In genomic region chr3:32437898-32438297, GRCh38 we compare ENCODE assay signal across 20 cellular contexts. TPM values are rescaled to one million over a fixed set of nuclear protein-coding genes. Genes with fewer than 3 reads are reported as not detected.
DNase-seq lines count a peak whose midpoint lies in the region; ATAC-seq lines count a peak whose summit lies in the region.
"Had no signal": no experiment of that assay in that cellular context is flagged by ENCODE, and none has a peak within 500 bp of the region (broad histone marks: within the 10 kb centered on the region; RNA-seq: fewer than 3 reads in every experiment).

No MANE protein-coding gene starts in this region.

- no peaks in the 10 kb centered on the region for H3K9me3 Mint-ChIP-seq in activated CD4-positive, alpha-beta memory T cell treated with anti-CD3 and anti-CD28 coated beads for 36 hours
- H3K9me3 Mint-ChIP-seq in activated CD4-positive, alpha-beta memory T cell treated with anti-CD3 and anti-CD28 coated beads, Interleukin-2, amount 10 ng/mL, durations not matched to agents 7 days and 5 days, result no peaks in the 10 kb centered on the region
- no peaks in the 10 kb centered on the region for H3K9me3 Mint-ChIP-seq in CD8-positive, alpha-beta memory T cell
- no peaks in the 10 kb centered on the region for H3K9me3 Mint-ChIP-seq in activated CD8-positive, alpha-beta memory T cell treated with anti-CD3 and anti-CD28 coated beads, Interleukin-2, amount 10 ng/mL, durations not matched to agents 7 days and 5 days (ENCODE audit: low read depth)
- H3K9me3 Mint-ChIP-seq in naive thymus-derived CD8-positive, alpha-beta T cell, result no peaks in the 10 kb centered on the region
- H3K9me3 Mint-ChIP-seq: brain, immature natural killer cell, nephron progenitor cell had no signal

- peaks cover 9% of the 10 kb centered on the region for H3K36me3 Mint-ChIP-seq in activated CD4-positive, alpha-beta memory T cell treated with anti-CD3 and anti-CD28 coated beads for 36 hours
- H3K36me3 Mint-ChIP-seq in activated CD4-positive, alpha-beta memory T cell treated with anti-CD3 and anti-CD28 coated beads, Interleukin-2, amount 10 ng/mL, durations not matched to agents 7 days and 5 days (ENCODE audit: low read depth), result peaks cover 18% of the 10 kb centered on the region
- H3K36me3 Mint-ChIP-seq in CD8-positive, alpha-beta memory T cell, result peaks cover 0 to 15% (median 12%) of the 10 kb centered on the region in 3 donors
- peaks cover 16% of the 10 kb centered on the region for H3K36me3 Mint-ChIP-seq in activated CD8-positive, alpha-beta memory T cell treated with anti-CD3 and anti-CD28 coated beads, Interleukin-2, amount 10 ng/mL, durations not matched to agents 7 days and 5 days
- peaks cover 0 to 18% (median 6%) of the 10 kb centered on the region in 3 donors for H3K36me3 Mint-ChIP-seq in naive thymus-derived CD8-positive, alpha-beta T cell

- DNase-seq in activated CD4-positive, alpha-beta memory T cell treated with anti-CD3 and anti-CD28 coated beads for 36 hours, result no peak
- no peak for DNase-seq in activated CD4-positive, alpha-beta memory T cell treated with anti-CD3 and anti-CD28 coated beads, Interleukin-2, amount 10 ng/mL, durations not matched to agents 7 days and 5 days
- DNase-seq in CD8-positive, alpha-beta memory T cell, result no peak
- peak; percentile 40 for DNase-seq in activated CD8-positive, alpha-beta memory T cell treated with anti-CD3 and anti-CD28 coated beads, Interleukin-2, amount 10 ng/mL, durations not matched to agents 7 days and 5 days
- DNase-seq in naive thymus-derived CD8-positive, alpha-beta T cell, result no peak
- DNase-seq in DMS114 treated with DMSO at 0.1 percent for 48 hours (lab: John Stamatoyannopoulos, UW; ENCODE audit: unreplicated experiment), result no peak
- DNase-seq: activated CD4-positive, alpha-beta T cell treated with anti-CD3 and anti-CD28 coated beads, Interleukin-2, amount 50 U/mL, for 4 hours; DMS79 treated with DMSO at 0.1 percent for 48 hours; glutamatergic neuron; immature natural killer cell; NCI-H1092; NCI-H2107; NCI-H69; nephron progenitor cell; PC-9 had no signal

- H3K27ac Mint-ChIP-seq in activated CD4-positive, alpha-beta memory T cell treated with anti-CD3 and anti-CD28 coated beads for 36 hours, result peak overlapping the region; percentile 25
- no peak overlapping the region for H3K27ac Mint-ChIP-seq in activated CD4-positive, alpha-beta memory T cell treated with anti-CD3 and anti-CD28 coated beads, Interleukin-2, amount 10 ng/mL, durations not matched to agents 7 days and 5 days
- H3K27ac Mint-ChIP-seq in CD8-positive, alpha-beta memory T cell, result peak overlapping the region in 7 of 8 donors; percentile 23 to 95 (median 58)
- H3K27ac Mint-ChIP-seq in activated CD8-positive, alpha-beta memory T cell treated with anti-CD3 and anti-CD28 coated beads, Interleukin-2, amount 10 ng/mL, durations not matched to agents 7 days and 5 days, result peak overlapping the region; percentile 94
- H3K27ac Mint-ChIP-seq in naive thymus-derived CD8-positive, alpha-beta T cell, result peak overlapping the region in 9 of 10 donors; percentile 3 to 91 (median 74)
- H3K27ac Mint-ChIP-seq: brain, immature natural killer cell had no signal

- no peaks in the 10 kb centered on the region for H3K27me3 Mint-ChIP-seq in activated CD4-positive, alpha-beta memory T cell treated with anti-CD3 and anti-CD28 coated beads for 36 hours
- H3K27me3 Mint-ChIP-seq in activated CD4-positive, alpha-beta memory T cell treated with anti-CD3 and anti-CD28 coated beads, Interleukin-2, amount 10 ng/mL, durations not matched to agents 7 days and 5 days, result no peaks in the 10 kb centered on the region
- H3K27me3 Mint-ChIP-seq in CD8-positive, alpha-beta memory T cell, result peaks cover 0 to 2% of the 10 kb centered on the region in 2 donors
- no peaks in the 10 kb centered on the region for H3K27me3 Mint-ChIP-seq in activated CD8-positive, alpha-beta memory T cell treated with anti-CD3 and anti-CD28 coated beads, Interleukin-2, amount 10 ng/mL, durations not matched to agents 7 days and 5 days
- no peaks in the 10 kb centered on the region for H3K27me3 Mint-ChIP-seq in naive thymus-derived CD8-positive, alpha-beta T cell

- H3K4me1 Mint-ChIP-seq in activated CD4-positive, alpha-beta memory T cell treated with anti-CD3 and anti-CD28 coated beads for 36 hours (ENCODE audit: low read depth), result peaks cover 75% of the 10 kb centered on the region
- H3K4me1 Mint-ChIP-seq in activated CD4-positive, alpha-beta memory T cell treated with anti-CD3 and anti-CD28 coated beads, Interleukin-2, amount 10 ng/mL, durations not matched to agents 7 days and 5 days, result peaks cover 70% of the 10 kb centered on the region
- H3K4me1 Mint-ChIP-seq in CD8-positive, alpha-beta memory T cell, result peaks cover 57 to 91% (median 60%) of the 10 kb centered on the region in 3 donors
- peaks cover 73% of the 10 kb centered on the region for H3K4me1 Mint-ChIP-seq in activated CD8-positive, alpha-beta memory T cell treated with anti-CD3 and anti-CD28 coated beads, Interleukin-2, amount 10 ng/mL, durations not matched to agents 7 days and 5 days
- H3K4me1 Mint-ChIP-seq in naive thymus-derived CD8-positive, alpha-beta T cell, result peaks cover 29 to 89% (median 77%) of the 10 kb centered on the region in 4 donors
- H3K4me1 Mint-ChIP-seq: brain had no signal

- no peak overlapping the region for H3K4me3 ChIP-seq in CD8-positive, alpha-beta memory T cell (ENCODE audit: low read length)
- H3K4me3 ChIP-seq: PC-9, SJSA1 had no signal

- intact Hi-C loops in activated CD4-positive, alpha-beta memory T cell treated with anti-CD3 and anti-CD28 coated beads for 36 hours (cut with micrococcal nuclease), result loop anchor here (2.0 to 10.0 kb wide), 3 partner anchors 17 to 627 kb away; no protein-coding TSS in a partner anchor

- peaks cover 51% of the 10 kb centered on the region for H3K4me1 ChIP-seq in CD8-positive, alpha-beta memory T cell (ENCODE audit: insufficient read depth, low read length)
- H3K4me1 ChIP-seq: SJSA1 had no signal

- POLR2A ChIA-PET in activated CD4-positive, alpha-beta memory T cell treated with anti-CD3 and anti-CD28 coated beads for 36 hours (lab: Charles Lee), result interaction anchor here (1.1 to 1.8 kb wide), 3 partner anchors 8 to 56 kb away, joined by 3 to 5 read pairs (median 4); partner anchors contain the start of gene CMTM7
- POLR2A ChIA-PET in activated CD4-positive, alpha-beta memory T cell treated with anti-CD3 and anti-CD28 coated beads, Interleukin-2, amount 10 ng/mL, durations not matched to agents 7 days and 5 days (lab: Charles Lee), result interaction anchor here (1.0 to 5.4 kb wide), 5 partner anchors 9 to 66 kb away, joined by 4 to 25 read pairs (median 4); no protein-coding TSS in a partner anchor
- POLR2A ChIA-PET in CD8-positive, alpha-beta memory T cell (lab: Charles Lee), result interaction anchor here (0.6 to 2.6 kb wide), 3 partner anchors 14 to 44 kb away, joined by 7 to 8 read pairs (median 7); no protein-coding TSS in a partner anchor
- POLR2A ChIA-PET in naive thymus-derived CD8-positive, alpha-beta T cell (lab: Charles Lee), result interaction anchor here (0.6 to 14.5 kb wide), 4 partner anchors 9 to 16 kb away, joined by 3 to 246 read pairs (median 11); no protein-coding TSS in a partner anchor

- H3K9me3 ChIP-seq in CD8-positive, alpha-beta memory T cell (ENCODE audit: low read length), result no peaks in the 10 kb centered on the region
- H3K9me3 ChIP-seq: SJSA1 had no signal

- no peak for ATAC-seq in activated CD8-positive, alpha-beta memory T cell treated with anti-CD3 and anti-CD28 coated beads, Interleukin-2, amount 10 ng/mL, durations not matched to agents 7 days and 5 days
- ATAC-seq in naive thymus-derived CD8-positive, alpha-beta T cell, result peak in 1 of 2 donors; percentile 18
- no peak for ATAC-seq in GM18502 (IDR thresholded peaks at IDR 0.05; ENCODE audit: poor library complexity, unreplicated experiment)
- ATAC-seq in HG02642 (IDR thresholded peaks at IDR 0.05; ENCODE audit: poor library complexity, unreplicated experiment), result no peak

- CTCF ChIA-PET in activated CD4-positive, alpha-beta memory T cell treated with anti-CD3 and anti-CD28 coated beads for 36 hours (lab: Charles Lee), result interaction anchor here (0.7 to 3.2 kb wide), 6 partner anchors 15 to 66 kb away, joined by 3 to 19 read pairs (median 4); no protein-coding TSS in a partner anchor
- CTCF ChIA-PET in activated CD4-positive, alpha-beta memory T cell treated with anti-CD3 and anti-CD28 coated beads, Interleukin-2, amount 10 ng/mL, durations not matched to agents 7 days and 5 days (lab: Charles Lee), result interaction anchor here (2.1 to 3.7 kb wide), 2 partner anchors 31 to 40 kb away, joined by 8 to 16 read pairs; no protein-coding TSS in a partner anchor
- CTCF ChIA-PET in CD8-positive, alpha-beta memory T cell (lab: Charles Lee), result interaction anchor here (2.9 to 7.2 kb wide), 3 partner anchors 12 to 30 kb away, joined by 15 to 62 read pairs (median 37); no protein-coding TSS in a partner anchor
- CTCF ChIA-PET in activated CD8-positive, alpha-beta memory T cell treated with anti-CD3 and anti-CD28 coated beads, Interleukin-2, amount 10 ng/mL, durations not matched to agents 7 days and 5 days (lab: Charles Lee), result interaction anchor here (1.1 to 6.9 kb wide), 6 partner anchors 9 to 40 kb away, joined by 3 to 60 read pairs (median 6); no protein-coding TSS in a partner anchor

- no peaks in the 10 kb centered on the region for H3K36me3 ChIP-seq in CD8-positive, alpha-beta memory T cell (ENCODE audit: insufficient read depth, low read length)
- H3K36me3 ChIP-seq: SJSA1 had no signal

- H3K4me3 Mint-ChIP-seq in activated CD4-positive, alpha-beta memory T cell treated with anti-CD3 and anti-CD28 coated beads for 36 hours, result no peak overlapping the region
- no peak overlapping the region for H3K4me3 Mint-ChIP-seq in activated CD4-positive, alpha-beta memory T cell treated with anti-CD3 and anti-CD28 coated beads, Interleukin-2, amount 10 ng/mL, durations not matched to agents 7 days and 5 days
- H3K4me3 Mint-ChIP-seq in CD8-positive, alpha-beta memory T cell, result peak overlapping the region in 3 of 7 donors; percentile 2 to 29 (median 22)
- no peak overlapping the region for H3K4me3 Mint-ChIP-seq in activated CD8-positive, alpha-beta memory T cell treated with anti-CD3 and anti-CD28 coated beads, Interleukin-2, amount 10 ng/mL, durations not matched to agents 7 days and 5 days
- H3K4me3 Mint-ChIP-seq in naive thymus-derived CD8-positive, alpha-beta T cell, result peak overlapping the region in 6 of 10 donors; percentile 9 to 44 (median 26)
- H3K4me3 Mint-ChIP-seq: brain, CD14-positive monocyte, immature natural killer cell, nephron progenitor cell had no signal

- H3K27ac ChIP-seq in CD8-positive, alpha-beta memory T cell (ENCODE audit: low read depth, low read length), result no peak overlapping the region
- H3K27ac ChIP-seq: PC-9, SJSA1 had no signal

- H3K27me3 ChIP-seq in CD8-positive, alpha-beta memory T cell (ENCODE audit: insufficient read depth, low read length, poor library complexity, severe bottlenecking), result no peaks in the 10 kb centered on the region
- H3K27me3 ChIP-seq: SJSA1 had no signal

RNA-seq across cellular contexts. Expression of gene CMTM7, which starts 46.2 kb away (rescaled TPM):
- 10 to 100 TPM; 46.1 to 47.1 TPM for total RNA-seq in activated CD4-positive, alpha-beta memory T cell treated with anti-CD3 and anti-CD28 coated beads for 36 hours
- total RNA-seq in activated CD4-positive, alpha-beta memory T cell treated with anti-CD3 and anti-CD28 coated beads, Interleukin-2, amount 10 ng/mL, durations not matched to agents 7 days and 5 days, result 10 to 100 TPM; 47.0 to 47.3 TPM
- total RNA-seq in CD8-positive, alpha-beta memory T cell, result 10 to 100 TPM; 33.5 to 39.4 TPM
- polyA plus RNA-seq in CD8-positive, alpha-beta memory T cell, result 113 TPM
- 10 to 100 TPM; 42.6 to 49.8 TPM for total RNA-seq in activated CD8-positive, alpha-beta memory T cell treated with anti-CD3 and anti-CD28 coated beads, Interleukin-2, amount 10 ng/mL, durations not matched to agents 7 days and 5 days
- total RNA-seq in naive thymus-derived CD8-positive, alpha-beta T cell, result 10 to 100 TPM; 46.4 to 48.8 TPM
- 100 to 1,000 TPM in 1 of 3 donors, 10 to 100 TPM in 2; 67.4 to 122 (median 98.5) TPM for polyA plus RNA-seq in naive thymus-derived CD8-positive, alpha-beta T cell

Comparison
In these comparisons a context has a peak if more than half of its experiments do, and no peak if none do; other contexts are left out.
1. H3K4me3 Mint-ChIP-seq: peak in naive thymus-derived CD8-positive, alpha-beta T cell (6 of 10); none in activated CD4-positive, alpha-beta memory T cell treated with anti-CD3 and anti-CD28 coated beads for 36 hours (single experiment), activated CD4-positive, alpha-beta memory T cell treated with anti-CD3 and anti-CD28 coated beads, Interleukin-2, amount 10 ng/mL, durations not matched to agents 7 days and 5 days (single experiment) and activated CD8-positive, alpha-beta memory T cell treated with anti-CD3 and anti-CD28 coated beads, Interleukin-2, amount 10 ng/mL, durations not matched to agents 7 days and 5 days (single experiment).